In the genomic region with DNA sequence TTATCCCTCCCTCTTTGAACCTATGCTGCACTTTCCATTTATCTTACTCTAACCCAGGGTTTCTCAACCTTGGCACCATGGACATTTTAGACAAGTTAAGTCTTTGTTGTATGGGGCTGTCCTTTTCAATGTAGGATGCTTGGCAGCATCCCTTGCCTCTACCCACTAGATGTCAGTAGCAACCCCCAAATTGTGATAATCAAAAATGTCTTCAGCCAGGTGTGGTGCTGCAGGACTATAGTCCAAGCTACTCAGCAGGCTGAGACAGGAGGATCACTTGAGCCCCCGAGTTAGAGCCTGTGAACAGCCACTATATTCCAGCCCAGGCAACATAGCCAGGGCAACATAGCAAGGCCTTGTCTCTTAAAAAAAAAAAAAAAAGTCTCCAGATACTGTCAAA, we compare ENCODE assay signal across 8 cellular contexts. TPM values are rescaled to one million over a fixed set of nuclear protein-coding genes. Genes with fewer than 3 reads are reported as not detected.
DNase-seq lines count a peak whose midpoint lies in the region; TF ChIP-seq lines count a peak whose summit lies in the region.

No MANE protein-coding gene starts in this region.

- no peaks in the 10 kb centered on the region for H3K4me1 ChIP-seq in left ventricle myocardium inferior
- H3K4me1 ChIP-seq in right atrium auricular region = no peaks in the 10 kb centered on the region

- no peak overlapping the region for H3K4me3 ChIP-seq in left ventricle myocardium inferior
- no peak overlapping the region for H3K4me3 ChIP-seq in right atrium auricular region
- no peak overlapping the region for H3K4me3 ChIP-seq in fibroblast of mammary gland (ENCODE audit: control insufficient read depth, low read depth, low read length)

- no peak overlapping the region for H3K27ac ChIP-seq in left ventricle myocardium inferior (replicated peaks)
- no peak overlapping the region for H3K27ac ChIP-seq in right atrium auricular region

- H3K9me3 ChIP-seq in left ventricle myocardium inferior (replicated peaks) (no peaks in the 10 kb centered on the region), right atrium auricular region (no peaks in the 10 kb centered on the region)

- H3K27me3 ChIP-seq in left ventricle myocardium inferior (ENCODE audit: low read depth) (no peaks in the 10 kb centered on the region), right atrium auricular region (no peaks in the 10 kb centered on the region)

- intact Hi-C loops in left ventricle myocardium inferior (cut with micrococcal nuclease) = no loop called here

- peak; percentile 33 for TF ChIP-seq CTCF in left ventricle myocardium inferior (IDR thresholded peaks at IDR 0.05; ENCODE audit: borderline replicate concordance)
- peak in 1 of 2 donors; percentile 50 for TF ChIP-seq CTCF in right atrium auricular region (IDR thresholded peaks at IDR 0.05)
- peak; percentile 40 for TF ChIP-seq CTCF in fibroblast of mammary gland (conservative IDR thresholded peaks at IDR 0.05; ENCODE audit: control insufficient read depth, insufficient read depth, low read depth, low read length)

- no peak for DNase-seq in left ventricle myocardium inferior
- DNase-seq in right atrium auricular region (ENCODE audit: low spot score) = no peak
- peak; percentile 55 for DNase-seq in NCI-H748 (lab: John Stamatoyannopoulos, UW; ENCODE audit: unreplicated experiment)
- peak; percentile 27 for DNase-seq in fibroblast of mammary gland (ENCODE audit: low read depth)
- no peak for DNase-seq in stimulated activated CD4-positive, alpha-beta T cell treated with anti-CD3 and anti-CD28 coated beads, Interleukin-2, amount 100 ng/mL, for 48 hours
- DNase-seq in activated CD8-positive, alpha-beta memory T cell treated with anti-CD3 and anti-CD28 coated beads, Interleukin-2, amount 50 U/mL, for 4 hours = no peak
- DNase-seq in activated CD4-positive, alpha-beta T cell treated with anti-CD3 and anti-CD28 coated beads, Interleukin-2, amount 50 U/mL, for 48 hours = no peak
- DNase-seq in GM03348 (ENCODE audit: low spot score) = no peak

- H3K36me3 ChIP-seq in left ventricle myocardium inferior (no peaks in the 10 kb centered on the region), right atrium auricular region (no peaks in the 10 kb centered on the region)

RNA-seq across cellular contexts. Expression of gene LRCH2, which starts 7.0 kb away (rescaled TPM):
- total RNA-seq in left ventricle myocardium inferior = 1.0 TPM
- 1 to 10 TPM; 4.9 to 6.0 TPM for total RNA-seq in right atrium auricular region

RNA-seq across cellular contexts. Expression of gene RBMXL3, which starts 37.7 kb away (rescaled TPM):
- total RNA-seq in left ventricle myocardium inferior = not detected
- total RNA-seq in right atrium auricular region = not detected

Comparison
In these comparisons a context has a peak if more than half of its experiments do, and no peak if none do; other contexts are left out.
1. DNase-seq: peak in NCI-H748 (single experiment) and fibroblast of mammary gland (single experiment); none in left ventricle myocardium inferior (single experiment), right atrium auricular region (single experiment), stimulated activated CD4-positive, alpha-beta T cell treated with anti-CD3 and anti-CD28 coated beads, Interleukin-2, amount 100 ng/mL, for 48 hours (0 of 2), activated CD8-positive, alpha-beta memory T cell treated with anti-CD3 and anti-CD28 coated beads, Interleukin-2, amount 50 U/mL, for 4 hours (single experiment), activated CD4-positive, alpha-beta T cell treated with anti-CD3 and anti-CD28 coated beads, Interleukin-2, amount 50 U/mL, for 48 hours (0 of 2) and GM03348 (single experiment).